1 cellular context compared by ENCODE assay signal in genomic region chr20:10769700-10770099, GRCh38.
TF ChIP-seq lines count a peak whose summit lies in the region.

No MANE protein-coding gene starts in this region.

TF ChIP-seq in GM23338, 12 proteins besides CTCF, POLR2A, EP300 and RAD21:
- TF ChIP-seq ZNF462 (CRISPR knock-in tag; IDR thresholded peaks at IDR 0.05): no peak
- TF ChIP-seq CREB1 (CRISPR knock-in tag; IDR thresholded peaks at IDR 0.05; ENCODE audit: low read depth): no peak
- no peak for TF ChIP-seq ZNF114 (CRISPR knock-in tag; IDR thresholded peaks at IDR 0.05)
- no peak for TF ChIP-seq NANOG (IDR thresholded peaks at IDR 0.05; ENCODE audit: borderline replicate concordance)
- TF ChIP-seq EZH2 (IDR thresholded peaks at IDR 0.05; ENCODE audit: low read depth, unreplicated experiment): no peak
- TF ChIP-seq, protein P1, sequence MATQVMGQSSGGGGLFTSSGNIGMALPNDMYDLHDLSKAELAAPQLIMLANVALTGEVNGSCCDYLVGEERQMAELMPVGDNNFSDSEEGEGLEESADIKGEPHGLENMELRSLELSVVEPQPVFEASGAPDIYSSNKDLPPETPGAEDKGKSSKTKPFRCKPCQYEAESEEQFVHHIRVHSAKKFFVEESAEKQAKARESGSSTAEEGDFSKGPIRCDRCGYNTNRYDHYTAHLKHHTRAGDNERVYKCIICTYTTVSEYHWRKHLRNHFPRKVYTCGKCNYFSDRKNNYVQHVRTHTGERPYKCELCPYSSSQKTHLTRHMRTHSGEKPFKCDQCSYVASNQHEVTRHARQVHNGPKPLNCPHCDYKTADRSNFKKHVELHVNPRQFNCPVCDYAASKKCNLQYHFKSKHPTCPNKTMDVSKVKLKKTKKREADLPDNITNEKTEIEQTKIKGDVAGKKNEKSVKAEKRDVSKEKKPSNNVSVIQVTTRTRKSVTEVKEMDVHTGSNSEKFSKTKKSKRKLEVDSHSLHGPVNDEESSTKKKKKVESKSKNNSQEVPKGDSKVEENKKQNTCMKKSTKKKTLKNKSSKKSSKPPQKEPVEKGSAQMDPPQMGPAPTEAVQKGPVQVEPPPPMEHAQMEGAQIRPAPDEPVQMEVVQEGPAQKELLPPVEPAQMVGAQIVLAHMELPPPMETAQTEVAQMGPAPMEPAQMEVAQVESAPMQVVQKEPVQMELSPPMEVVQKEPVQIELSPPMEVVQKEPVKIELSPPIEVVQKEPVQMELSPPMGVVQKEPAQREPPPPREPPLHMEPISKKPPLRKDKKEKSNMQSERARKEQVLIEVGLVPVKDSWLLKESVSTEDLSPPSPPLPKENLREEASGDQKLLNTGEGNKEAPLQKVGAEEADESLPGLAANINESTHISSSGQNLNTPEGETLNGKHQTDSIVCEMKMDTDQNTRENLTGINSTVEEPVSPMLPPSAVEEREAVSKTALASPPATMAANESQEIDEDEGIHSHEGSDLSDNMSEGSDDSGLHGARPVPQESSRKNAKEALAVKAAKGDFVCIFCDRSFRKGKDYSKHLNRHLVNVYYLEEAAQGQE (IDR thresholded peaks at IDR 0.05; ENCODE audit: unreplicated experiment): no peak
- no peak for TF ChIP-seq ZNF331 (CRISPR knock-in tag; IDR thresholded peaks at IDR 0.05; ENCODE audit: low read depth)
